ENCODE assay signal across 22 cellular contexts in genomic region chr3:188826574-188826973, GRCh38.
"Had no signal": no experiment of that assay in that cellular context is flagged by ENCODE, and none has a peak within 500 bp of the region (broad histone marks: within the 10 kb centered on the region; RNA-seq: fewer than 3 reads in every experiment).

No MANE protein-coding gene starts in this region.

- DNase-seq: activated CD8-positive, alpha-beta memory T cell treated with anti-CD3 and anti-CD28 coated beads, Interleukin-2, amount 50 U/mL, for 4 hours; activated gamma-delta T cell; anterior cingulate cortex; dermis blood vessel endothelial cell; effector CD4-positive, alpha-beta T cell; foreskin keratinocyte; heart left ventricle; hypothalamus; immature natural killer cell; kidney; left colon; mammary epithelial cell; naive B cell; posterior cingulate gyrus; right cardiac atrium; stimulated activated naive CD4-positive, alpha-beta T cell treated with Interleukin-2 at 50 U/mL for 16 hours; T-helper 9 cell had no signal

- H3K9me3 ChIP-seq: esophagus muscularis mucosa, heart left ventricle, tibial nerve had no signal

- H3K27me3 Mint-ChIP-seq: activated naive CD8-positive, alpha-beta T cell; central memory CD8-positive, alpha-beta T cell; naive B cell had no signal

- H3K4me3 Mint-ChIP-seq: activated naive CD8-positive, alpha-beta T cell; central memory CD8-positive, alpha-beta T cell; immature natural killer cell; naive B cell had no signal

- H3K27ac ChIP-seq: foreskin keratinocyte, heart left ventricle, tibial nerve, VCaP had no signal

- H3K4me1 Mint-ChIP-seq: central memory CD8-positive, alpha-beta T cell had no signal

- H3K36me3 Mint-ChIP-seq: immature natural killer cell, naive B cell had no signal

- H3K4me1 ChIP-seq: foreskin keratinocyte had no signal

- H3K27me3 ChIP-seq: esophagus muscularis mucosa, foreskin keratinocyte, heart left ventricle, tibial nerve had no signal

- H3K4me3 ChIP-seq: esophagus muscularis mucosa, heart left ventricle, tibial nerve had no signal

- H3K36me3 ChIP-seq: esophagus muscularis mucosa, heart left ventricle, tibial nerve had no signal

- ATAC-seq: foreskin keratinocyte, heart left ventricle, left colon had no signal

- H3K27ac Mint-ChIP-seq: activated naive CD8-positive, alpha-beta T cell; immature natural killer cell had no signal

- H3K9me3 Mint-ChIP-seq: central memory CD8-positive, alpha-beta T cell; immature natural killer cell; naive B cell had no signal
